ENCODE assay signal across 1 cellular context in the genomic region with DNA sequence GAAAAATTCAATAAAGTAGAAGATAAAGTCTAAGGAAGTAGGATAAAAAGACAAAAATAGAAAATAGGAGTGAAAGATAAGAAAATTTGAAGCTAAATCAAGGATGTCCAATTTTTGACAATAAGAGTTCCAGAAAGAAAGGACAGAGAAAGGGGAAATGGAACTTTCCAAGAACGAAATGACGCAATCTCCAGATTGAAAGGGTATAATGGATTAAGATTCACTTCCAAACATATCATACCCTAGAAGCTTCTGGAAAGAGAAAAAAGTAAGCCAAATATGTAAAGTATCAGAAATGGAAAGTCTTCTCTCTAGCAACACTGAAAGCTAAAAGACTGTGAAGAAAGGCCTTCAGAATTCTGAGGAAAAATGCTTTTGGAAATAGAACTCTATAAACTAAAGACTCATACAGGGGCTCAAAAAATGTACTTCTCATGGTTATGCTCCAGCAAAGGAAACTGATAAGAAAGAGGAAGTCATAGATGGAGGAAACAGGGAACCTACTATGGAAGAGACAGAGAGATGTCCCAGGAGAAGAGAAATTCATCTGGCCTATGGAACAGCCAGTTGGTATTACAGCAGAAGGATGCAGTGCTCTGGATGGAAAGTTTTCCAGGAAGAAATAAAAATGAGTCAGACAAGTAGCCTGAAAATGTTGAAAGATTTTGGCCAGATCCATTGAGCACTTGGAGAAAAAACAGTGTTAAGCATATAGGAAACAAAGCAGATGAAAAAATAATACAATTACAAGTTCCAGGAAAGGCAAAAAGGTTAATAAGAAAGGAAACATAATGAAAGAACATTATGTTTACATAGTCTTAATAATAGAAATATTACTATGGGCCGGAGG.
A peak's percentile ranks its signal among the peaks of the same experiment; 100 is the strongest.
TF ChIP-seq lines count a peak whose summit lies in the region.

No MANE protein-coding gene starts in this region.

TF ChIP-seq in K562, 482 proteins besides CTCF, POLR2A, EP300 and RAD21:
- TF ChIP-seq TCF3 (CRISPR knock-in tag; IDR thresholded peaks at IDR 0.05) (no peak), CEBPB (tag; IDR thresholded peaks at IDR 0.05) (peak; percentile 71), SRSF9 (IDR thresholded peaks at IDR 0.05; ENCODE audit: borderline replicate concordance, low read depth, low read length) (no peak), CEBPG (CRISPR knock-in tag; IDR thresholded peaks at IDR 0.05) (no peak), CEBPG (tag; conservative IDR thresholded peaks at IDR 0.05 in 1 of 2, IDR thresholded peaks at IDR 0.05 in 1 of 2) (peak; percentile 23 to 51; a peak in 1 of 4 replicates), SPI1 (IDR thresholded peaks at IDR 0.05; ENCODE audit: borderline replicate concordance, low read depth, low read length) (peak; percentile 85), ZNF778 (CRISPR knock-in tag; IDR thresholded peaks at IDR 0.05) (no peak), ZBTB34 (CRISPR knock-in tag; IDR thresholded peaks at IDR 0.05) (no peak), ZNF41 (CRISPR knock-in tag; conservative IDR thresholded peaks at IDR 0.05) (no peak), BCL6 (CRISPR knock-in tag; IDR thresholded peaks at IDR 0.05) (no peak), PTBP1 (IDR thresholded peaks at IDR 0.05; ENCODE audit: low read depth, low read length) (no peak)
- TF ChIP-seq, protein P1, sequence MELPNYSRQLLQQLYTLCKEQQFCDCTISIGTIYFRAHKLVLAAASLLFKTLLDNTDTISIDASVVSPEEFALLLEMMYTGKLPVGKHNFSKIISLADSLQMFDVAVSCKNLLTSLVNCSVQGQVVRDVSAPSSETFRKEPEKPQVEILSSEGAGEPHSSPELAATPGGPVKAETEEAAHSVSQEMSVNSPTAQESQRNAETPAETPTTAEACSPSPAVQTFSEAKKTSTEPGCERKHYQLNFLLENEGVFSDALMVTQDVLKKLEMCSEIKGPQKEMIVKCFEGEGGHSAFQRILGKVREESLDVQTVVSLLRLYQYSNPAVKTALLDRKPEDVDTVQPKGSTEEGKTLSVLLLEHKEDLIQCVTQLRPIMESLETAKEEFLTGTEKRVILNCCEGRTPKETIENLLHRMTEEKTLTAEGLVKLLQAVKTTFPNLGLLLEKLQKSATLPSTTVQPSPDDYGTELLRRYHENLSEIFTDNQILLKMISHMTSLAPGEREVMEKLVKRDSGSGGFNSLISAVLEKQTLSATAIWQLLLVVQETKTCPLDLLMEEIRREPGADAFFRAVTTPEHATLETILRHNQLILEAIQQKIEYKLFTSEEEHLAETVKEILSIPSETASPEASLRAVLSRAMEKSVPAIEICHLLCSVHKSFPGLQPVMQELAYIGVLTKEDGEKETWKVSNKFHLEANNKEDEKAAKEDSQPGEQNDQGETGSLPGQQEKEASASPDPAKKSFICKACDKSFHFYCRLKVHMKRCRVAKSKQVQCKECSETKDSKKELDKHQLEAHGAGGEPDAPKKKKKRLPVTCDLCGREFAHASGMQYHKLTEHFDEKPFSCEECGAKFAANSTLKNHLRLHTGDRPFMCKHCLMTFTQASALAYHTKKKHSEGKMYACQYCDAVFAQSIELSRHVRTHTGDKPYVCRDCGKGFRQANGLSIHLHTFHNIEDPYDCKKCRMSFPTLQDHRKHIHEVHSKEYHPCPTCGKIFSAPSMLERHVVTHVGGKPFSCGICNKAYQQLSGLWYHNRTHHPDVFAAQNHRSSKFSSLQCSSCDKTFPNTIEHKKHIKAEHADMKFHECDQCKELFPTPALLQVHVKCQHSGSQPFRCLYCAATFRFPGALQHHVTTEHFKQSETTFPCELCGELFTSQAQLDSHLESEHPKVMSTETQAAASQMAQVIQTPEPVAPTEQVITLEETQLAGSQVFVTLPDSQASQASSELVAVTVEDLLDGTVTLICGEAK (IDR thresholded peaks at IDR 0.05): no peak
- TF ChIP-seq, protein P1 (CRISPR knock-in tag; IDR thresholded peaks at IDR 0.05): no peak
- TF ChIP-seq, protein P2, sequence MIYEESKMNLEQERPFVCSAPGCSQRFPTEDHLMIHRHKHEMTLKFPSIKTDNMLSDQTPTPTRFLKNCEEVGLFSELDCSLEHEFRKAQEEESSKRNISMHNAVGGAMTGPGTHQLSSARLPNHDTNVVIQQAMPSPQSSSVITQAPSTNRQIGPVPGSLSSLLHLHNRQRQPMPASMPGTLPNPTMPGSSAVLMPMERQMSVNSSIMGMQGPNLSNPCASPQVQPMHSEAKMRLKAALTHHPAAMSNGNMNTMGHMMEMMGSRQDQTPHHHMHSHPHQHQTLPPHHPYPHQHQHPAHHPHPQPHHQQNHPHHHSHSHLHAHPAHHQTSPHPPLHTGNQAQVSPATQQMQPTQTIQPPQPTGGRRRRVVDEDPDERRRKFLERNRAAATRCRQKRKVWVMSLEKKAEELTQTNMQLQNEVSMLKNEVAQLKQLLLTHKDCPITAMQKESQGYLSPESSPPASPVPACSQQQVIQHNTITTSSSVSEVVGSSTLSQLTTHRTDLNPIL (CRISPR knock-in tag; IDR thresholded peaks at IDR 0.05): no peak
- TF ChIP-seq, protein P3, sequence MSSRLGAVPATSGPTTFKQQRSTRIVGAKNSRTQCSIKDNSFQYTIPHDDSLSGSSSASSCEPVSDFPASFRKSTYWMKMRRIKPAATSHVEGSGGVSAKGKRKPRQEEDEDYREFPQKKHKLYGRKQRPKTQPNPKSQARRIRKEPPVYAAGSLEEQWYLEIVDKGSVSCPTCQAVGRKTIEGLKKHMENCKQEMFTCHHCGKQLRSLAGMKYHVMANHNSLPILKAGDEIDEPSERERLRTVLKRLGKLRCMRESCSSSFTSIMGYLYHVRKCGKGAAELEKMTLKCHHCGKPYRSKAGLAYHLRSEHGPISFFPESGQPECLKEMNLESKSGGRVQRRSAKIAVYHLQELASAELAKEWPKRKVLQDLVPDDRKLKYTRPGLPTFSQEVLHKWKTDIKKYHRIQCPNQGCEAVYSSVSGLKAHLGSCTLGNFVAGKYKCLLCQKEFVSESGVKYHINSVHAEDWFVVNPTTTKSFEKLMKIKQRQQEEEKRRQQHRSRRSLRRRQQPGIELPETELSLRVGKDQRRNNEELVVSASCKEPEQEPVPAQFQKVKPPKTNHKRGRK (tag; IDR thresholded peaks at IDR 0.05): 0 out of 2 replicates have a peak, but pooled peaks have one; percentile 41
